In genomic region chr10:9239298-9239697, GRCh38 we compare ENCODE assay signal across 15 cellular contexts.
DNase-seq lines count a peak whose midpoint lies in the region; ATAC-seq and TF ChIP-seq lines count a peak whose summit lies in the region.
"Had no signal": no experiment of that assay in that cellular context is flagged by ENCODE, and none has a peak within 500 bp of the region (broad histone marks: within the 10 kb centered on the region; RNA-seq: fewer than 3 reads in every experiment).

No MANE protein-coding gene starts in this region.

- no peak overlapping the region for H3K4me2 ChIP-seq in mesendoderm (ENCODE audit: low read length)
- H3K4me2 ChIP-seq: BLaER1 treated with 17β-estradiol and CSF1 and Interleukin-3, amounts not matched to agents 10 nM and 100 nM had no signal

- in situ Hi-C loops in Caki2 (cut with HindIII; ENCODE audit: low pct_unique_long_range_greater_than_20kb, low sequenced_read_pairs) = no loop called here

- H3K4me3 Mint-ChIP-seq in naive thymus-derived CD4-positive, alpha-beta T cell = no peak overlapping the region

- H3K27ac ChIP-seq in mesendoderm (ENCODE audit: low read depth, low read length) (no peak overlapping the region), sigmoid colon (no peak overlapping the region), esophagus muscularis mucosa (replicated peaks in 1 of 4) (no peak overlapping the region)
- no peak overlapping the region for H3K27ac ChIP-seq in naive thymus-derived CD4-positive, alpha-beta T cell (ENCODE audit: low read depth, low read length)
- H3K27ac ChIP-seq: BLaER1 treated with 17β-estradiol and CSF1 and Interleukin-3, amounts not matched to agents 10 nM and 100 nM had no signal

- WGBS in mesendoderm (ENCODE audit: extremely low coverage, insufficient coverage, low lambda C conversion rate) = no CpG with 5 or more reads among the region's 8 CpGs
- 22 to 54% methylated on average over 8 of the region's 8 CpGs for WGBS in sigmoid colon, 2 donors
- WGBS in esophagus muscularis mucosa = 36% methylated on average over 8 of the region's 8 CpGs

- H2BK15ac ChIP-seq in mesendoderm (replicated peaks; ENCODE audit: low read depth) = no peak overlapping the region

- H3K9me3 ChIP-seq in sigmoid colon (no peaks in the 10 kb centered on the region), esophagus muscularis mucosa (no peaks in the 10 kb centered on the region)
- no peaks in the 10 kb centered on the region for H3K9me3 ChIP-seq in naive thymus-derived CD4-positive, alpha-beta T cell (ENCODE audit: control insufficient read depth in 2 of 3, low read length in 3 of 3)
- H3K9me3 ChIP-seq: BLaER1 treated with 17β-estradiol and CSF1 and Interleukin-3, amounts not matched to agents 10 nM and 100 nM had no signal

- H2BK5ac ChIP-seq in mesendoderm (ENCODE audit: low read length) = no peak overlapping the region

- H3K4ac ChIP-seq in mesendoderm (ENCODE audit: low read depth, low read length) = no peak overlapping the region

- TF ChIP-seq POLR2A in sigmoid colon (IDR thresholded peaks at IDR 0.05) = no peak
- TF ChIP-seq POLR2A in esophagus muscularis mucosa (IDR thresholded peaks at IDR 0.05; ENCODE audit: low read depth) = no peak

- H3K9me3 Mint-ChIP-seq in naive thymus-derived CD4-positive, alpha-beta T cell = peaks cover 0 to 1% (median 0%) of the 10 kb centered on the region in 11 donors

- no peak overlapping the region for H3K4me3 ChIP-seq in mesendoderm (ENCODE audit: low read length)
- H3K4me3 ChIP-seq in sigmoid colon = no peak overlapping the region
- H3K4me3 ChIP-seq in naive thymus-derived CD4-positive, alpha-beta T cell (ENCODE audit: low read length) = no peak overlapping the region
- no peak overlapping the region for H3K4me3 ChIP-seq in esophagus muscularis mucosa
- H3K4me3 ChIP-seq: BLaER1 treated with 17β-estradiol and CSF1 and Interleukin-3, amounts not matched to agents 10 nM and 100 nM had no signal

- H3K18ac ChIP-seq in mesendoderm (ENCODE audit: low read length) = no peak overlapping the region

- ATAC-seq in SK-N-SH treated with all-trans-retinoic acid at 6 μM for 48 hours = peak; percentile 87
- no peak for ATAC-seq in HG02938 (IDR thresholded peaks at IDR 0.05; ENCODE audit: unreplicated experiment)
- no peak for ATAC-seq in naive thymus-derived CD4-positive, alpha-beta T cell
- ATAC-seq: Panc1 had no signal

- no peak overlapping the region for H4K8ac ChIP-seq in mesendoderm (ENCODE audit: low read depth, low read length)

- no peaks in the 10 kb centered on the region for H3K4me1 Mint-ChIP-seq in naive thymus-derived CD4-positive, alpha-beta T cell

- H3K4me1 ChIP-seq in mesendoderm (ENCODE audit: control insufficient read depth, low read depth, low read length) (no peaks in the 10 kb centered on the region), sigmoid colon (no peaks in the 10 kb centered on the region), esophagus muscularis mucosa (no peaks in the 10 kb centered on the region)
- H3K4me1 ChIP-seq in naive thymus-derived CD4-positive, alpha-beta T cell (ENCODE audit: control insufficient read depth in 2 of 2, insufficient read depth in 2 of 2, low read length in 2 of 2) = no peaks in the 10 kb centered on the region
- H3K4me1 ChIP-seq: BLaER1 treated with 17β-estradiol and CSF1 and Interleukin-3, amounts not matched to agents 10 nM and 100 nM had no signal

- TF ChIP-seq EP300 in sigmoid colon (IDR thresholded peaks at IDR 0.05) = no peak
- no peak for TF ChIP-seq EP300 in esophagus muscularis mucosa (IDR thresholded peaks at IDR 0.05)

- H3K36me3 ChIP-seq in mesendoderm (ENCODE audit: control insufficient read depth, insufficient read depth, low read length) (no peaks in the 10 kb centered on the region), sigmoid colon (no peaks in the 10 kb centered on the region), esophagus muscularis mucosa (no peaks in the 10 kb centered on the region)
- no peaks in the 10 kb centered on the region for H3K36me3 ChIP-seq in naive thymus-derived CD4-positive, alpha-beta T cell (ENCODE audit: control insufficient read depth in 2 of 3, insufficient read depth in 3 of 3, low read length in 3 of 3)
- H3K36me3 ChIP-seq: BLaER1 treated with 17β-estradiol and CSF1 and Interleukin-3, amounts not matched to agents 10 nM and 100 nM had no signal

- no peaks in the 10 kb centered on the region for H3K36me3 Mint-ChIP-seq in naive thymus-derived CD4-positive, alpha-beta T cell

- H2BK120ac ChIP-seq in mesendoderm (ENCODE audit: low read depth, low read length) = no peak overlapping the region

- TF ChIP-seq CTCF in sigmoid colon (IDR thresholded peaks at IDR 0.05) (no peak), esophagus muscularis mucosa (IDR thresholded peaks at IDR 0.05) (no peak)

- peaks cover 16 to 27% (median 19%) of the 10 kb centered on the region in 5 donors for H3K27me3 Mint-ChIP-seq in naive thymus-derived CD4-positive, alpha-beta T cell

- no peak overlapping the region for H3K56ac ChIP-seq in mesendoderm (ENCODE audit: low read length)

- no peak overlapping the region for H3K23ac ChIP-seq in mesendoderm (ENCODE audit: low read length)

- intact Hi-C loops in sigmoid colon (cut with DNase I) = no loop called here
- intact Hi-C loops in naive thymus-derived CD4-positive, alpha-beta T cell (cut with micrococcal nuclease) = no loop called here
- intact Hi-C loops in esophagus muscularis mucosa (cut with DNase I) = no loop called here

- no peak overlapping the region for H2AK5ac ChIP-seq in mesendoderm (ENCODE audit: low read length)

- CTCF ChIA-PET in naive thymus-derived CD4-positive, alpha-beta T cell (lab: Charles Lee) = no interaction called here

- H3K9ac ChIP-seq in mesendoderm (ENCODE audit: low read length) = no peak overlapping the region
- H3K9ac ChIP-seq: BLaER1 treated with 17β-estradiol and CSF1 and Interleukin-3, amounts not matched to agents 10 nM and 100 nM had no signal

- H4K5ac ChIP-seq in mesendoderm (ENCODE audit: low read length) = no peak overlapping the region

- H3K27ac Mint-ChIP-seq in naive thymus-derived CD4-positive, alpha-beta T cell = no peak overlapping the region

- H3K79me2 ChIP-seq in mesendoderm (ENCODE audit: control insufficient read depth, insufficient read depth, low read length) = no peaks in the 10 kb centered on the region

- H3K27me3 ChIP-seq in mesendoderm (ENCODE audit: insufficient read depth, low read length, poor library complexity) (no peaks in the 10 kb centered on the region), sigmoid colon (no peaks in the 10 kb centered on the region), esophagus muscularis mucosa (peaks cover 0 to 23% (median 0%) of the 10 kb centered on the region in 4 donors)
- peaks cover 0 to 3% of the 10 kb centered on the region in 2 donors for H3K27me3 ChIP-seq in naive thymus-derived CD4-positive, alpha-beta T cell (ENCODE audit: control insufficient read depth in 2 of 2, insufficient read depth in 2 of 2, low read length in 2 of 2)
- H3K27me3 ChIP-seq: BLaER1 treated with 17β-estradiol and CSF1 and Interleukin-3, amounts not matched to agents 10 nM and 100 nM had no signal

- H3K79me1 ChIP-seq in mesendoderm (ENCODE audit: low read length) = no peaks in the 10 kb centered on the region

- POLR2A ChIA-PET in naive thymus-derived CD4-positive, alpha-beta T cell (lab: Charles Lee) = no interaction called here

- DNase-seq in Caki2 (ENCODE audit: low read depth) (peak; percentile 87), NCI-H146 treated with DMSO at 0.1 percent for 48 hours (lab: John Stamatoyannopoulos, UW; ENCODE audit: unreplicated experiment) (peak; percentile 90), mesendoderm (peak; percentile 25), sigmoid colon (no peak), esophagus muscularis mucosa (ENCODE audit: extremely low spot score) (no peak)
- DNase-seq in naive thymus-derived CD4-positive, alpha-beta T cell = no peak
- DNase-seq: MV-4-11, NCI-H1417, NCI-H2029, NCI-H2171 treated with DMSO at 0.1 percent for 48 hours, Right ventricle myocardium superior had no signal

TF ChIP-seq in SK-N-SH treated with all-trans-retinoic acid at 6 μM for 48 hours, 23 proteins besides CTCF, POLR2A, EP300 and RAD21 (continues in another document):
- TF ChIP-seq CSRNP3 (CRISPR knock-in tag; IDR thresholded peaks at IDR 0.05) = peak; percentile 19; the same call in 1 of the 2 replicates
- TF ChIP-seq ZNF565 (CRISPR knock-in tag; conservative IDR thresholded peaks at IDR 0.05; ENCODE audit: low read depth) = no peak
- peak; percentile 95 for TF ChIP-seq TSHZ2 (CRISPR knock-in tag; IDR thresholded peaks at IDR 0.05)
- TF ChIP-seq TCF4 (CRISPR knock-in tag; IDR thresholded peaks at IDR 0.05; ENCODE audit: borderline replicate concordance) = peak; percentile 74; the same call in 1 of the 2 replicates

Comparison
In these comparisons a context has a peak if more than half of its experiments do, and no peak if none do; other contexts are left out.
1. DNase-seq: peak in Caki2 (single experiment), NCI-H146 treated with DMSO at 0.1 percent for 48 hours (single experiment) and mesendoderm (single experiment); none in sigmoid colon (single experiment), naive thymus-derived CD4-positive, alpha-beta T cell (0 of 9) and esophagus muscularis mucosa (single experiment).